ENCODE assay signal across 22 cellular contexts in the genomic region with DNA sequence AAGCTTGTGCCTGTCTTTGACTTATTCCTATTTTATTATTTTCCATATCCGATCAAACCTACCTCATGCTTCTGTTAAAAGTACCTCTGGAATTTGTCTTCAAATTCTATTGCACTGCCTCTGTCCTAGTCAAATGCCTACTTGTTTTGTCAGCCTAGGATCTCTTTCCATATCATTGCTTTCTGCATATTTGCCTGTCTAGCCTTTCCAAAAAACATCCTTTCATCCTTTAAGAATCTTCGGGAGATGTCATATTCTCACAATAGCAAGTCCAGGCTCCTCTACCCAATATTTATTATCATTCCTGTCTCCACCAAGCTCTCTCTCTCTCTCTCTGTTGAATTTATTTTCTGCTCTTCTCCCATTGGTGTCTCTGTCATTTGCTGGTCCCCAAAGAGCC.
"Had no signal": no experiment of that assay in that cellular context is flagged by ENCODE, and none has a peak within 500 bp of the region (broad histone marks: within the 10 kb centered on the region; RNA-seq: fewer than 3 reads in every experiment).

No MANE protein-coding gene starts in this region.

- H3K27ac ChIP-seq: epithelial cell of prostate, esophagus muscularis mucosa, gastrocnemius medialis, heart right ventricle, left ventricle myocardium inferior, lower lobe of right lung, neutrophil, psoas muscle, right lobe of liver, spleen had no signal

- H3K36me3 ChIP-seq: gastrocnemius medialis, heart right ventricle, left ventricle myocardium inferior, lower lobe of right lung, neutrophil, right lobe of liver had no signal

- DNase-seq: effector memory CD4-positive, alpha-beta T cell; gastrocnemius medialis; heart right ventricle; hypothalamus; islet precursor cell; left cardiac atrium; left ventricle myocardium inferior; lower lobe of right lung; midbrain; naive B cell; psoas muscle; retina; right lobe of liver; spleen; stimulated activated CD4-positive, alpha-beta T cell treated with anti-CD3 and anti-CD28 coated beads, Interleukin-15, amount 100 ng/mL, for 24 hours; stimulated activated CD4-positive, alpha-beta T cell treated with anti-CD3 and anti-CD28 coated beads, Interleukin-1b, Interleukin-23, amount 100 ng/mL, for 48 hours; stimulated activated CD4-positive, alpha-beta T cell treated with anti-CD3 and anti-CD28 coated beads, Interleukin-4, amount 100 ng/mL, for 24 hours; stimulated activated naive CD4-positive, alpha-beta T cell treated with Interleukin-2 at 50 U/mL for 16 hours had no signal

- H3K4me1 ChIP-seq: esophagus muscularis mucosa, lower lobe of right lung, spleen had no signal

- H3K27me3 ChIP-seq: esophagus muscularis mucosa, gastrocnemius medialis, heart right ventricle, neutrophil, right lobe of liver, spleen had no signal

- H3K4me3 ChIP-seq: esophagus muscularis mucosa, gastrocnemius medialis, heart right ventricle, left ventricle myocardium inferior, lower lobe of right lung, psoas muscle, right lobe of liver, spleen had no signal

- ATAC-seq: gastrocnemius medialis, heart right ventricle, left cardiac atrium, lower lobe of right lung, psoas muscle, right lobe of liver had no signal

- H3K9me3 ChIP-seq: esophagus muscularis mucosa, gastrocnemius medialis, heart right ventricle, left ventricle myocardium inferior, lower lobe of right lung, neutrophil, psoas muscle, right lobe of liver, spleen had no signal

- FAIRE-seq: urothelium cell line had no signal
